In genomic region chr10:73742454-73742734, GRCh38 we compare ENCODE assay signal across 15 cellular contexts. TPM values are rescaled to one million over a fixed set of nuclear protein-coding genes. Genes with fewer than 3 reads are reported as not detected.
A peak's percentile ranks its signal among the peaks of the same experiment; 100 is the strongest.
DNase-seq lines count a peak whose midpoint lies in the region; ATAC-seq, FAIRE-seq and TF ChIP-seq lines count a peak whose summit lies in the region.
"Had no signal": no experiment of that assay in that cellular context is flagged by ENCODE, and none has a peak within 500 bp of the region (broad histone marks: within the 10 kb centered on the region; RNA-seq: fewer than 3 reads in every experiment).

No MANE protein-coding gene starts in this region.

- no peak for DNase-seq in CD4-positive, alpha-beta memory T cell
- DNase-seq in GM12878 (ENCODE audit: low read depth, low spot score): no peak
- DNase-seq in naive thymus-derived CD8-positive, alpha-beta T cell: no peak
- no peak for DNase-seq in LoVo (ENCODE audit: low spot score)
- no peak for DNase-seq in NOMO-1 (lab: John Stamatoyannopoulos, UW; ENCODE audit: unreplicated experiment in 2 of 2)
- DNase-seq: activated effector memory CD4-positive, alpha-beta T cell treated with anti-CD3 and anti-CD28 coated beads, Interleukin-2, amount 50 U/mL, for 16 hours; caudate nucleus; mucosa of descending colon; NCI-H524 treated with DMSO at 0.1 percent for 48 hours; retina; WERI-Rb-1 had no signal

- no peak for TF ChIP-seq EP300 in GM12878 (IDR thresholded peaks at IDR 0.05; ENCODE audit: borderline replicate concordance in 1 of 2, control insufficient read depth in 1 of 2, low read depth in 2 of 2, low read length in 2 of 2)

- ATAC-seq in GM12878 (no peak), HG02763 (IDR thresholded peaks at IDR 0.05; ENCODE audit: unreplicated experiment) (no peak)
- no peak for ATAC-seq in naive thymus-derived CD8-positive, alpha-beta T cell
- no peak for ATAC-seq in activated CD4-positive, CD25-positive, alpha-beta regulatory T cell treated with anti-CD3 and anti-CD28 coated beads, Interleukin-2, amount 50 U/mL, for 24 hours
- ATAC-seq: mucosa of descending colon, Right ventricle myocardium inferior had no signal

- H3K4me2 ChIP-seq in GM12878 (ENCODE audit: control insufficient read depth, insufficient read depth): peak overlapping the region; percentile 93; the same call in 1 of the 2 replicates

- no peaks in the 10 kb centered on the region for H3K27me3 Mint-ChIP-seq in CD4-positive, alpha-beta memory T cell
- no peaks in the 10 kb centered on the region for H3K27me3 Mint-ChIP-seq in naive thymus-derived CD8-positive, alpha-beta T cell

- peak overlapping the region; percentile 43 for H3K9ac ChIP-seq in HUES64 (ENCODE audit: low read depth, low read length)
- H3K9ac ChIP-seq in GM12878 (ENCODE audit: control insufficient read depth, insufficient read depth, low read length): no peak overlapping the region

- H3K4me1 Mint-ChIP-seq in CD4-positive, alpha-beta memory T cell: peaks cover 17 to 42% (median 30%) of the 10 kb centered on the region in 4 donors
- peaks cover 12 to 37% (median 37%) of the 10 kb centered on the region in 4 donors for H3K4me1 Mint-ChIP-seq in naive thymus-derived CD8-positive, alpha-beta T cell

- SMC1A ChIA-PET in GM12878 (lab: Charles Lee; ENCODE audit: uncharacterized antibody, unreplicated experiment): interaction anchor here (1.5 to 4.1 kb wide), 3 partner anchors 12 to 30 kb away, joined by 4 to 35 read pairs (median 29); a partner anchor contains a TSS

- no peak overlapping the region for H3K4me3 ChIP-seq in CD4-positive, alpha-beta memory T cell (ENCODE audit: low read length in 2 of 2)
- H3K4me3 ChIP-seq in HUES64 (ENCODE audit: low read length) (no peak overlapping the region; the same call in 1 of the 2 replicates), GM12878 (no peak overlapping the region)
- H3K4me3 ChIP-seq: mucosa of descending colon had no signal

- H3K9me3 Mint-ChIP-seq in CD4-positive, alpha-beta memory T cell: peaks cover 0 to 2% (median 0%) of the 10 kb centered on the region in 8 donors
- H3K9me3 Mint-ChIP-seq in naive thymus-derived CD8-positive, alpha-beta T cell: no peaks in the 10 kb centered on the region

- peak overlapping the region in 1 of 8 donors; percentile 15 for H3K4me3 Mint-ChIP-seq in CD4-positive, alpha-beta memory T cell
- H3K4me3 Mint-ChIP-seq in naive thymus-derived CD8-positive, alpha-beta T cell: peak overlapping the region in 3 of 10 donors; percentile 69 to 100 (median 98)

- no peaks in the 10 kb centered on the region for H3K9me3 ChIP-seq in CD4-positive, alpha-beta memory T cell (ENCODE audit: control insufficient read depth in 1 of 2, low read length in 2 of 2)
- H3K9me3 ChIP-seq in HUES64 (ENCODE audit: insufficient read depth, low read depth, low read length) (no peaks in the 10 kb centered on the region), GM12878 (replicated peaks; ENCODE audit: control insufficient read depth, insufficient read depth, low read length) (no peaks in the 10 kb centered on the region)
- H3K9me3 ChIP-seq: mucosa of descending colon had no signal

- peak overlapping the region in 4 of 7 donors; percentile 72 to 100 (median 100) for H3K27ac Mint-ChIP-seq in CD4-positive, alpha-beta memory T cell
- H3K27ac Mint-ChIP-seq in naive thymus-derived CD8-positive, alpha-beta T cell: peak overlapping the region in 6 of 10 donors; percentile 3 to 100 (median 52)

- no peaks in the 10 kb centered on the region for H4K20me1 ChIP-seq in GM12878 (ENCODE audit: control insufficient read depth, insufficient read depth)

- in situ Hi-C loops in GM12878 (cut with MboI): no loop called here

- H3K27me3 ChIP-seq in CD4-positive, alpha-beta memory T cell (ENCODE audit: insufficient read depth, low read length): no peaks in the 10 kb centered on the region
- H3K27me3 ChIP-seq in HUES64 (ENCODE audit: insufficient read depth, low read length) (no peaks in the 10 kb centered on the region), GM12878 (replicated peaks in 1 of 2; ENCODE audit: control insufficient read depth in 2 of 2, insufficient read depth in 2 of 2, low read length in 1 of 2) (no peaks in the 10 kb centered on the region)

- H3K36me3 ChIP-seq in CD4-positive, alpha-beta memory T cell (ENCODE audit: insufficient read depth, low read length): peaks cover 4% of the 10 kb centered on the region
- H3K36me3 ChIP-seq in HUES64 (ENCODE audit: insufficient read depth, low read length): peaks cover 15% of the 10 kb centered on the region
- no peaks in the 10 kb centered on the region; a peak in 1 of 4 replicates for H3K36me3 ChIP-seq in GM12878 (ENCODE audit: control insufficient read depth in 2 of 2, insufficient read depth in 2 of 2, low read length in 1 of 2)

- peaks cover 45% of the 10 kb centered on the region for H3K79me2 ChIP-seq in GM12878 (ENCODE audit: control insufficient read depth, insufficient read depth, low read length)

- BruUV-seq in GM12878 (replicated peaks; lab: Mats Ljungman, UMichigan): no TSS peak

- no peak overlapping the region for H2AFZ ChIP-seq in GM12878 (ENCODE audit: control insufficient read depth, low read depth, low read length)

- no peak for FAIRE-seq in GM12878 (lab: Jason Lieb, UNC)

- no peak for TF ChIP-seq RAD21 in GM12878 (IDR thresholded peaks at IDR 0.05; ENCODE audit: insufficient read depth, low read depth, low read length)

- CTCF ChIA-PET in CD4-positive, alpha-beta memory T cell (lab: Charles Lee; ENCODE audit: partially characterized antibody): interaction anchor here (3.0 to 3.7 kb wide), 2 partner anchors 11 to 26 kb away, joined by 17 to 23 read pairs; no protein-coding TSS in a partner anchor
- CTCF ChIA-PET in GM12878 (lab: Yijun Ruan, JAX): interaction anchor here (2.1 kb wide), 1 partner anchor 30 kb away, joined by 8 read pairs; a partner anchor contains a TSS

- no peak overlapping the region for H3K27ac ChIP-seq in CD4-positive, alpha-beta memory T cell (ENCODE audit: low read depth, low read length)
- H3K27ac ChIP-seq in HUES64 (ENCODE audit: low read depth, low read length): peak overlapping the region; percentile 93
- no peak overlapping the region for H3K27ac ChIP-seq in GM12878 (ENCODE audit: control insufficient read depth, insufficient read depth)
- H3K27ac ChIP-seq: WERI-Rb-1 had no signal

- no peak for TF ChIP-seq POLR2A in GM12878 (IDR thresholded peaks at IDR 0.05; ENCODE audit: low read depth, low read length)

- POLR2A ChIA-PET in CD4-positive, alpha-beta memory T cell (lab: Charles Lee; ENCODE audit: partially characterized antibody): interaction anchor here (1.5 to 5.0 kb wide), 5 partner anchors 9 to 117 kb away, joined by 5 to 79 read pairs (median 24); a partner anchor contains a TSS
- POLR2A ChIA-PET in GM12878 (lab: Charles Lee): interaction anchor here (2.4 to 3.7 kb wide), 4 partner anchors 9 to 30 kb away, joined by 13 to 38 read pairs (median 22); a partner anchor contains a TSS
- POLR2A ChIA-PET in naive thymus-derived CD8-positive, alpha-beta T cell (lab: Charles Lee): interaction anchor here (0.6 to 4.9 kb wide), 5 partner anchors 11 to 45 kb away, joined by 4 to 50 read pairs (median 7); partner anchors contain the start of genes CHCHD1 and ZSWIM8

- peaks cover 9 to 28% of the 10 kb centered on the region in 2 donors for H3K36me3 Mint-ChIP-seq in CD4-positive, alpha-beta memory T cell
- H3K36me3 Mint-ChIP-seq in naive thymus-derived CD8-positive, alpha-beta T cell: peaks cover 0 to 15% (median 0%) of the 10 kb centered on the region in 3 donors

- intact Hi-C loops in CD4-positive, alpha-beta memory T cell (cut with micrococcal nuclease): no loop called here
- intact Hi-C loops in GM12878 (cut with micrococcal nuclease; ENCODE audit: unreplicated experiment): no loop called here

- RAD21 ChIA-PET in GM12878 (lab: Charles Lee; ENCODE audit: unreplicated experiment): interaction anchor here (0.9 to 3.0 kb wide), 2 partner anchors 12 to 31 kb away, joined by 3 to 16 read pairs; a partner anchor contains a TSS

- TF ChIP-seq CTCF in GM12878 (IDR thresholded peaks at IDR 0.05 in 2 of 3, conservative IDR thresholded peaks at IDR 0.05 in 1 of 3; ENCODE audit: control insufficient read depth in 2 of 3, extremely low read depth in 1 of 3, insufficient read depth in 1 of 3, low read depth in 3 of 3, low read length in 3 of 3): no peak

- H3K4me1 ChIP-seq in CD4-positive, alpha-beta memory T cell (ENCODE audit: insufficient read depth, low read length): peaks cover 32% of the 10 kb centered on the region
- H3K4me1 ChIP-seq in HUES64 (ENCODE audit: insufficient read depth, low read length) (peaks cover 17% of the 10 kb centered on the region), GM12878 (ENCODE audit: control insufficient read depth, insufficient read depth, low read length) (peaks cover 11% of the 10 kb centered on the region)

- 86% methylated on average over 5 of the region's 5 CpGs for WGBS in HUES64
- 97% methylated on average over 5 of the region's 5 CpGs for WGBS in GM12878 (ENCODE audit: insufficient coverage, insufficient replicate concordance, low lambda C conversion rate, missing lambda C conversion rate)

RNA-seq across cellular contexts. Expression of gene SEC24C, which starts 1.8 kb away (rescaled TPM):
- total RNA-seq in CD4-positive, alpha-beta memory T cell: 100 to 1,000 TPM; 126 to 127 TPM
- 10 to 100 TPM; 32.5 to 68.6 TPM for polyA plus RNA-seq in CD4-positive, alpha-beta memory T cell
- 38.6 TPM for polyA plus RNA-seq in HUES64 (2013, experiment 1 of 2)
- 42.5 TPM for polyA plus RNA-seq in HUES64 (2013, experiment 2 of 2)
- total RNA-seq in GM12878 (2013; cell fraction: nucleolus; rRNA removed): 64.1 and 66.3 TPM in 2 replicates
- total RNA-seq in GM12878 (2014; rRNA removed) (96.9 and 117 TPM in 2 replicates), GM12878 (2014; rRNA removed; fragmentation: Illumina TruSeq; extraction: Trizol) (43.4 and 48.2 TPM in 2 replicates), GM12878 (2021) (91.7 and 99.9 TPM in 2 replicates)
- 68.9 TPM for polyA plus RNA-seq in GM12878 (2011; ENCODE audit: low read depth)
- polyA plus RNA-seq in GM12878 (2011; rRNA removed) (52.3 and 110 TPM in 2 replicates), GM12878 (2014; fragmentation: Illumina TruSeq; extraction: Trizol) (67.7 and 81.5 TPM in 2 replicates), GM12878 (2014; fragmentation: Nextera tagmentation; extraction: Ambion mirVana) (10 to 100 TPM; 12.7 to 18.8 TPM), GM12878 (2014; rRNA removed) (73.6 and 82.1 TPM in 2 replicates), GM12878 (2016; fragmentation: Nextera tagmentation; extraction: Ambion mirVana) (10 to 100 TPM; 71.3 to 74.1 TPM)
- 97.2 and 105 TPM in 2 replicates for polyA plus RNA-seq in GM12878 (2011; cell fraction: cytosol; rRNA removed)
- polyA plus RNA-seq in GM12878 (2011; cell fraction: nucleus; rRNA removed): 176 and 190 TPM in 2 replicates
- polyA plus RNA-seq in GM12878 (2012): 92.4 and 93.2 TPM in 2 replicates
- 135 and 166 TPM in 2 replicates for polyA minus RNA-seq in GM12878 (2011; rRNA and poly(A)+ RNA removed)
- polyA minus RNA-seq in GM12878 (2011; cell fraction: cytosol; rRNA and poly(A)+ RNA removed): 47.8 and 49.1 TPM in 2 replicates
- polyA minus RNA-seq in GM12878 (2011; cell fraction: nucleus; rRNA and poly(A)+ RNA removed): 30.5 and 46.2 TPM in 2 replicates
- 10 to 100 TPM; 72.2 to 72.7 TPM for total RNA-seq in naive thymus-derived CD8-positive, alpha-beta T cell
- polyA plus RNA-seq in naive thymus-derived CD8-positive, alpha-beta T cell: 10 to 100 TPM; 18.9 to 33.5 (median 25.9) TPM

RNA-seq across cellular contexts. Expression of gene CHCHD1, which starts 39.5 kb away (rescaled TPM):
- total RNA-seq in CD4-positive, alpha-beta memory T cell: 10 to 100 TPM; 21.8 to 24.0 TPM
- 10 to 100 TPM; 33.1 to 56.0 TPM for polyA plus RNA-seq in CD4-positive, alpha-beta memory T cell
- polyA plus RNA-seq in HUES64 (2013, experiment 1 of 2): 91.6 TPM
- polyA plus RNA-seq in HUES64 (2013, experiment 2 of 2): 82.2 TPM
- total RNA-seq in GM12878 (2013; cell fraction: nucleolus; rRNA removed): 14.8 and 16.7 TPM in 2 replicates
- total RNA-seq in GM12878 (2014; rRNA removed) (74.3 and 77.4 TPM in 2 replicates), GM12878 (2014; rRNA removed; fragmentation: Illumina TruSeq; extraction: Trizol) (42.8 and 47.5 TPM in 2 replicates), GM12878 (2021) (35.0 and 36.9 TPM in 2 replicates)
- polyA plus RNA-seq in GM12878 (2011; ENCODE audit: low read depth): 34.4 TPM
- polyA plus RNA-seq in GM12878 (2011; rRNA removed) (56.7 and 69.0 TPM in 2 replicates), GM12878 (2014; fragmentation: Illumina TruSeq; extraction: Trizol) (25.3 and 42.4 TPM in 2 replicates), GM12878 (2014; fragmentation: Nextera tagmentation; extraction: Ambion mirVana) (10 to 100 TPM; 69.5 to 81.4 TPM), GM12878 (2014; rRNA removed) (70.4 and 79.4 TPM in 2 replicates), GM12878 (2016; fragmentation: Nextera tagmentation; extraction: Ambion mirVana) (100 to 1,000 TPM; 127 to 132 TPM)
- polyA plus RNA-seq in GM12878 (2011; cell fraction: cytosol; rRNA removed): 33.0 and 46.8 TPM in 2 replicates
- polyA plus RNA-seq in GM12878 (2011; cell fraction: nucleus; rRNA removed): 22.6 and 27.4 TPM in 2 replicates
- 51.6 and 59.8 TPM in 2 replicates for polyA plus RNA-seq in GM12878 (2012)
- polyA minus RNA-seq in GM12878 (2011; rRNA and poly(A)+ RNA removed): 8.9 and 9.4 TPM in 2 replicates
- polyA minus RNA-seq in GM12878 (2011; cell fraction: cytosol; rRNA and poly(A)+ RNA removed): 6.3 and 7.2 TPM in 2 replicates
- 6.5 and 8.9 TPM in 2 replicates for polyA minus RNA-seq in GM12878 (2011; cell fraction: nucleus; rRNA and poly(A)+ RNA removed)
- 10 to 100 TPM; 19.9 to 22.1 TPM for total RNA-seq in naive thymus-derived CD8-positive, alpha-beta T cell
- polyA plus RNA-seq in naive thymus-derived CD8-positive, alpha-beta T cell: 10 to 100 TPM; 32.2 to 44.6 (median 37.9) TPM

RNA-seq across cellular contexts. Expression of gene ZSWIM8, which starts 43.0 kb away (rescaled TPM):
- 100 to 1,000 TPM in 1 of 2 experiments, 10 to 100 TPM in 1; 93.3 to 100 TPM for total RNA-seq in CD4-positive, alpha-beta memory T cell
- 10 to 100 TPM in 1 of 2 donors, 1 to 10 TPM in 1; 4.5 to 24.6 TPM for polyA plus RNA-seq in CD4-positive, alpha-beta memory T cell
- 28.4 TPM for polyA plus RNA-seq in HUES64 (2013, experiment 1 of 2)
- 29.7 TPM for polyA plus RNA-seq in HUES64 (2013, experiment 2 of 2)
- 75.9 and 86.5 TPM in 2 replicates for total RNA-seq in GM12878 (2013; cell fraction: nucleolus; rRNA removed)
- total RNA-seq in GM12878 (2014; rRNA removed): 23.9 and 30.8 TPM in 2 replicates
- 16.4 and 18.7 TPM in 2 replicates for total RNA-seq in GM12878 (2014; rRNA removed; fragmentation: Illumina TruSeq; extraction: Trizol)
- 45.4 and 47.9 TPM in 2 replicates for total RNA-seq in GM12878 (2021)
- 79.3 TPM for polyA plus RNA-seq in GM12878 (2011; ENCODE audit: low read depth)
- polyA plus RNA-seq in GM12878 (2011; rRNA removed): 17.5 and 44.6 TPM in 2 replicates
- polyA plus RNA-seq in GM12878 (2011; cell fraction: cytosol; rRNA removed): 39.4 and 62.6 TPM in 2 replicates
- 436 and 485 TPM in 2 replicates for polyA plus RNA-seq in GM12878 (2011; cell fraction: nucleus; rRNA removed)
- 58.6 and 83.1 TPM in 2 replicates for polyA plus RNA-seq in GM12878 (2012)
- 15.3 and 31.5 TPM in 2 replicates for polyA plus RNA-seq in GM12878 (2014; fragmentation: Illumina TruSeq; extraction: Trizol)
- polyA plus RNA-seq in GM12878 (2014; fragmentation: Nextera tagmentation; extraction: Ambion mirVana): 1 to 10 TPM; 7.8 to 8.5 TPM
- polyA plus RNA-seq in GM12878 (2014; rRNA removed): 47.1 and 48.8 TPM in 2 replicates
- polyA plus RNA-seq in GM12878 (2016; fragmentation: Nextera tagmentation; extraction: Ambion mirVana): 10 to 100 TPM; 14.0 to 15.1 TPM
- 36.3 and 63.7 TPM in 2 replicates for polyA minus RNA-seq in GM12878 (2011; rRNA and poly(A)+ RNA removed)
- polyA minus RNA-seq in GM12878 (2011; cell fraction: cytosol; rRNA and poly(A)+ RNA removed): 23.0 and 27.1 TPM in 2 replicates
- 43.3 and 67.1 TPM in 2 replicates for polyA minus RNA-seq in GM12878 (2011; cell fraction: nucleus; rRNA and poly(A)+ RNA removed)
- total RNA-seq in naive thymus-derived CD8-positive, alpha-beta T cell: 10 to 100 TPM; 79.0 to 79.9 TPM
- polyA plus RNA-seq in naive thymus-derived CD8-positive, alpha-beta T cell: 10 to 100 TPM; 12.3 to 18.5 (median 13.4) TPM

RNA-seq across cellular contexts. Expression of gene AGAP5, which starts 44.5 kb away (rescaled TPM):
- total RNA-seq in CD4-positive, alpha-beta memory T cell: 10 to 100 TPM; 13.6 to 15.3 TPM
- polyA plus RNA-seq in CD4-positive, alpha-beta memory T cell: under 1 TPM in 1 of 2 donors, not detected in 1; 0.15 TPM
- polyA plus RNA-seq in HUES64 (2013, experiment 1 of 2): 2.3 TPM
- 5.0 TPM for polyA plus RNA-seq in HUES64 (2013, experiment 2 of 2)
- 49.7 and 55.0 TPM in 2 replicates for total RNA-seq in GM12878 (2013; cell fraction: nucleolus; rRNA removed)
- total RNA-seq in GM12878 (2014; rRNA removed): 6.3 and 6.7 TPM in 2 replicates
- total RNA-seq in GM12878 (2014; rRNA removed; fragmentation: Illumina TruSeq; extraction: Trizol): 5.9 and 6.5 TPM in 2 replicates
- 5.9 and 6.7 TPM in 2 replicates for total RNA-seq in GM12878 (2021)
- polyA plus RNA-seq in GM12878 (2011; ENCODE audit: low read depth): 1.2 TPM
- polyA plus RNA-seq in GM12878 (2011; rRNA removed): 6.8 and 8.5 TPM in 2 replicates
- 4.9 and 6.9 TPM in 2 replicates for polyA plus RNA-seq in GM12878 (2011; cell fraction: cytosol; rRNA removed)
- polyA plus RNA-seq in GM12878 (2011; cell fraction: nucleus; rRNA removed): 32.5 and 33.6 TPM in 2 replicates
- polyA plus RNA-seq in GM12878 (2012): 4.4 and 6.0 TPM in 2 replicates
- 8.1 and 8.5 TPM in 2 replicates for polyA plus RNA-seq in GM12878 (2014; fragmentation: Illumina TruSeq; extraction: Trizol)
- polyA plus RNA-seq in GM12878 (2014; fragmentation: Nextera tagmentation; extraction: Ambion mirVana): under 1 TPM in 1 of 2 experiments, not detected in 1; 0.68 TPM
- polyA plus RNA-seq in GM12878 (2014; rRNA removed): 7.3 and 9.1 TPM in 2 replicates
- polyA plus RNA-seq in GM12878 (2016; fragmentation: Nextera tagmentation; extraction: Ambion mirVana): 1 to 10 TPM; 2.3 TPM
- 8.0 and 8.2 TPM in 2 replicates for polyA minus RNA-seq in GM12878 (2011; rRNA and poly(A)+ RNA removed)
- polyA minus RNA-seq in GM12878 (2011; cell fraction: cytosol; rRNA and poly(A)+ RNA removed): 1.7 and 3.3 TPM in 2 replicates
- 6.5 and 9.9 TPM in 2 replicates for polyA minus RNA-seq in GM12878 (2011; cell fraction: nucleus; rRNA and poly(A)+ RNA removed)
- 10 to 100 TPM; 10.5 to 13.2 TPM for total RNA-seq in naive thymus-derived CD8-positive, alpha-beta T cell
- under 1 TPM in 2 of 3 donors, not detected in 1; 0.19 to 0.30 TPM for polyA plus RNA-seq in naive thymus-derived CD8-positive, alpha-beta T cell
